In the genomic region with DNA sequence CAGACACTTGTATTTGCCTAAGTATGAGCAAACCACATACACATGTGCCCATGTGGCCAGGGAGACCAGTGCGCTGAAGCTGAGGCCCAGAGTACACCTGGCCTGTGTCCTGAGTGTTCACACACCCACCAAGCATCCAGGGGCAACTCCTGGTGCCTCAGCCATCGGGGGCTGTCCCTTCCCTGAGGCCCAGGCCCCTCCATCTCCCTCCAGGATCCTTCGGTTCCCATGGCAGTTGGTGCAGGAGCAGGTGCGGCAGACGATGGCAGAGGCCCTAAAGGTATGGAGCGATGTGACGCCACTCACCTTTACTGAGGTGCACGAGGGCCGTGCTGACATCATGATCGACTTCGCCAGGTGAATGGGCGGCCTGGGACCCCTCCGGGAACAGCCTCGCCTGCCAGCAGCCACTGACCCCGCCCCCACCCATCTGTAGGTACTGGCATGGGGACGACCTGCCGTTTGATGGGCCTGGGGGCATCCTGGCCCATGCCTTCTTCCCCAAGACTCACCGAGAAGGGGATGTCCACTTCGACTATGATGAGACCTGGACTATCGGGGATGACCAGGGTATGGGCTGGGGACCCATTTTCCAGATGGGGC, we compare ENCODE assay signal across 20 cellular contexts. TPM values are rescaled to one million over a fixed set of nuclear protein-coding genes. Genes with fewer than 3 reads are reported as not detected.
DNase-seq lines count a peak whose midpoint lies in the region; ATAC-seq, FAIRE-seq and TF ChIP-seq lines count a peak whose summit lies in the region.
"Had no signal": no experiment of that assay in that cellular context is flagged by ENCODE, and none has a peak within 500 bp of the region (broad histone marks: within the 10 kb centered on the region; RNA-seq: fewer than 3 reads in every experiment).

No MANE protein-coding gene starts in this region.

- no peaks in the 10 kb centered on the region for H3K79me2 ChIP-seq in osteoblast (ENCODE audit: insufficient read depth, low read length)

- H3K36me3 ChIP-seq in osteoblast (ENCODE audit: insufficient read depth, low read length): no peaks in the 10 kb centered on the region

- H2AFZ ChIP-seq in osteoblast (ENCODE audit: low read length): no peak overlapping the region

- no peaks in the 10 kb centered on the region for H3K9me3 ChIP-seq in osteoblast (ENCODE audit: low read depth, low read length)
- H3K9me3 ChIP-seq: BLaER1, Caco-2 had no signal

- no peak for ATAC-seq in Right ventricle myocardium inferior
- ATAC-seq: CD8-positive, alpha-beta T cell had no signal

- H3K4me3 ChIP-seq in osteoblast (ENCODE audit: insufficient read depth, low read length): no peak overlapping the region
- H3K4me3 ChIP-seq: BLaER1 had no signal

- no peak for TF ChIP-seq CTCF in osteoblast (IDR thresholded peaks at IDR 0.05; ENCODE audit: extremely low read depth, low read depth, low read length)

- H4K20me1 ChIP-seq in osteoblast (ENCODE audit: insufficient read depth, low read length): no peaks in the 10 kb centered on the region

- peak; percentile 53 for FAIRE-seq in urothelium cell line (lab: Jason Lieb, UNC)
- FAIRE-seq: A204.1, G401.6, GM12892, H54 had no signal

- H3K27ac ChIP-seq in osteoblast (ENCODE audit: low read depth, low read length): no peak overlapping the region
- H3K27ac ChIP-seq: 22Rv1, C4-2B had no signal

- intact Hi-C loops in Right ventricle myocardium inferior (cut with DNase I) (no loop called here), cardiac septum (cut with DNase I) (no loop called here)

- DNase-seq in Right ventricle myocardium inferior (ENCODE audit: missing footprints) (peak; percentile 40), cardiac septum (ENCODE audit: low spot score) (no peak), osteoblast (ENCODE audit: insufficient read length, low spot score, missing footprints) (peak; percentile 79), urothelium cell line (ENCODE audit: low spot score) (no peak), T-helper 9 cell (no peak), hippocampal formation (lab: John Stamatoyannopoulos, UW) (no peak)
- DNase-seq: Caco-2; CD4-positive, CD25-positive, alpha-beta regulatory T cell; CD8-positive, alpha-beta T cell; DMS153; DND-41; GOT3; HCEC 1CT had no signal

- H3K27me3 ChIP-seq in osteoblast (ENCODE audit: insufficient read depth, low read length): no peaks in the 10 kb centered on the region
- H3K27me3 ChIP-seq: BLaER1 had no signal

- peaks cover 25% of the 10 kb centered on the region for H3K4me1 ChIP-seq in osteoblast (ENCODE audit: insufficient read depth, low read length)

- H3K4me2 ChIP-seq in osteoblast (ENCODE audit: insufficient read depth, low read length): no peak overlapping the region
- H3K4me2 ChIP-seq: BLaER1 had no signal

RNA-seq across cellular contexts. Expression of a gene that starts 6.5 kb away (rescaled TPM):
- total RNA-seq in Right ventricle myocardium inferior (52.5 TPM), cardiac septum (50.4 TPM), osteoblast (49.2 and 51.3 TPM in 2 replicates)

RNA-seq across cellular contexts. Expression of a gene that starts 7.6 kb away (rescaled TPM):
- total RNA-seq in Right ventricle myocardium inferior: 28.0 TPM
- 6.2 TPM for total RNA-seq in cardiac septum
- total RNA-seq in osteoblast: 23.5 and 41.3 TPM in 2 replicates

RNA-seq across cellular contexts. Expression of a gene that starts 12.5 kb away (rescaled TPM):
- total RNA-seq in Right ventricle myocardium inferior (1,642 TPM), cardiac septum (1,008 TPM), osteoblast (0.88 and 1.1 TPM in 2 replicates)

RNA-seq across cellular contexts. Expression of a gene that starts 17.5 kb away (rescaled TPM):
- total RNA-seq in Right ventricle myocardium inferior (not detected), cardiac septum (not detected), osteoblast (0.72 and 0.88 TPM in 2 replicates)
- total RNA-seq: Caco-2 had no signal

RNA-seq across cellular contexts. Expression of a gene that starts 26.0 kb away (rescaled TPM):
- total RNA-seq in Right ventricle myocardium inferior (0.43 TPM), cardiac septum (2.1 TPM), osteoblast (not detected in 2 replicates)
- total RNA-seq: Caco-2 had no signal

Comparison
In these comparisons a context has a peak if more than half of its experiments do, and no peak if none do; other contexts are left out.
1. DNase-seq: peak in Right ventricle myocardium inferior (single experiment) and osteoblast (single experiment); none in cardiac septum (single experiment), urothelium cell line (single experiment), T-helper 9 cell (single experiment) and hippocampal formation (0 of 2).
2. RNA of a gene that starts 12.5 kb away (total RNA-seq): 1,642 TPM in Right ventricle myocardium inferior (single experiment) and 1,008 TPM in cardiac septum (single experiment); 0.88 to 1.1 TPM in osteoblast; every median in the first group is over 100 times any median in the second.